ENCODE assay signal across 1 cellular context in the genomic region with DNA sequence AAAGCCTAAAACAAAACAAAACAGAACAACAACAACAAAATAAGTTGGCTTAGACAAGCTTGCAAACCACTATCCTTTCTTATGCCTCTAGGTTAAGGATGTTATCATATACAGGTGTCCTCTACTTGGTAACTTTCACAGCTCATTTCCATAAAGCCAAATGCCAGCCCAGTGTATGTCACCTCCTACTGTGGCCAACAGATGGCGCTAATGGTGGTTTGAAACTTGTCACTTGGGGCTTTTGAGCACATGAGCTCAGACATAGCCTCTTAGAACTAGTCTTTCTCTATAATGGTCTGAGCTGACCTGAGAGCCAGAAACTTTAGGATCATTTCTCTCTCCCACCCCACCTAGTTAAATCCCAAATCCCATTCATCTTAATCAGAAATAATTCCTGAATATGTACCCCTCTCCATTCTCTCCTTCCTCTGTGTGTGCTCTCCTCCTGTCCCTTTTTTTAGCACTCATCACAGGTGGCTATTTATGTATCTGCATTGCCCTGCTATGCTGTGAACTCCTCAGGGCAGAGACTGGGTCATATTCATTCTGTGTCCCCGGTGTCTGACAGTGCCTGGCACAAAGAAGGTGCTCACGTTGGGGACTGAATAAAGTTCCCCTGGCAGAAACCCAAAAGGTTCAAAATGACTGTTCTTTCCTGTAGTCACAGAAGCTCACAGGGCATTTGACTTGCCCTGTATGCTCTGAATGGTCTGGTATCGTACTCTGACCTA.
TF ChIP-seq lines count a peak whose summit lies in the region.

No MANE protein-coding gene starts in this region.

TF ChIP-seq in GM23338, 12 proteins besides CTCF, POLR2A, EP300 and RAD21 (continued from another document):
- TF ChIP-seq, protein P1, sequence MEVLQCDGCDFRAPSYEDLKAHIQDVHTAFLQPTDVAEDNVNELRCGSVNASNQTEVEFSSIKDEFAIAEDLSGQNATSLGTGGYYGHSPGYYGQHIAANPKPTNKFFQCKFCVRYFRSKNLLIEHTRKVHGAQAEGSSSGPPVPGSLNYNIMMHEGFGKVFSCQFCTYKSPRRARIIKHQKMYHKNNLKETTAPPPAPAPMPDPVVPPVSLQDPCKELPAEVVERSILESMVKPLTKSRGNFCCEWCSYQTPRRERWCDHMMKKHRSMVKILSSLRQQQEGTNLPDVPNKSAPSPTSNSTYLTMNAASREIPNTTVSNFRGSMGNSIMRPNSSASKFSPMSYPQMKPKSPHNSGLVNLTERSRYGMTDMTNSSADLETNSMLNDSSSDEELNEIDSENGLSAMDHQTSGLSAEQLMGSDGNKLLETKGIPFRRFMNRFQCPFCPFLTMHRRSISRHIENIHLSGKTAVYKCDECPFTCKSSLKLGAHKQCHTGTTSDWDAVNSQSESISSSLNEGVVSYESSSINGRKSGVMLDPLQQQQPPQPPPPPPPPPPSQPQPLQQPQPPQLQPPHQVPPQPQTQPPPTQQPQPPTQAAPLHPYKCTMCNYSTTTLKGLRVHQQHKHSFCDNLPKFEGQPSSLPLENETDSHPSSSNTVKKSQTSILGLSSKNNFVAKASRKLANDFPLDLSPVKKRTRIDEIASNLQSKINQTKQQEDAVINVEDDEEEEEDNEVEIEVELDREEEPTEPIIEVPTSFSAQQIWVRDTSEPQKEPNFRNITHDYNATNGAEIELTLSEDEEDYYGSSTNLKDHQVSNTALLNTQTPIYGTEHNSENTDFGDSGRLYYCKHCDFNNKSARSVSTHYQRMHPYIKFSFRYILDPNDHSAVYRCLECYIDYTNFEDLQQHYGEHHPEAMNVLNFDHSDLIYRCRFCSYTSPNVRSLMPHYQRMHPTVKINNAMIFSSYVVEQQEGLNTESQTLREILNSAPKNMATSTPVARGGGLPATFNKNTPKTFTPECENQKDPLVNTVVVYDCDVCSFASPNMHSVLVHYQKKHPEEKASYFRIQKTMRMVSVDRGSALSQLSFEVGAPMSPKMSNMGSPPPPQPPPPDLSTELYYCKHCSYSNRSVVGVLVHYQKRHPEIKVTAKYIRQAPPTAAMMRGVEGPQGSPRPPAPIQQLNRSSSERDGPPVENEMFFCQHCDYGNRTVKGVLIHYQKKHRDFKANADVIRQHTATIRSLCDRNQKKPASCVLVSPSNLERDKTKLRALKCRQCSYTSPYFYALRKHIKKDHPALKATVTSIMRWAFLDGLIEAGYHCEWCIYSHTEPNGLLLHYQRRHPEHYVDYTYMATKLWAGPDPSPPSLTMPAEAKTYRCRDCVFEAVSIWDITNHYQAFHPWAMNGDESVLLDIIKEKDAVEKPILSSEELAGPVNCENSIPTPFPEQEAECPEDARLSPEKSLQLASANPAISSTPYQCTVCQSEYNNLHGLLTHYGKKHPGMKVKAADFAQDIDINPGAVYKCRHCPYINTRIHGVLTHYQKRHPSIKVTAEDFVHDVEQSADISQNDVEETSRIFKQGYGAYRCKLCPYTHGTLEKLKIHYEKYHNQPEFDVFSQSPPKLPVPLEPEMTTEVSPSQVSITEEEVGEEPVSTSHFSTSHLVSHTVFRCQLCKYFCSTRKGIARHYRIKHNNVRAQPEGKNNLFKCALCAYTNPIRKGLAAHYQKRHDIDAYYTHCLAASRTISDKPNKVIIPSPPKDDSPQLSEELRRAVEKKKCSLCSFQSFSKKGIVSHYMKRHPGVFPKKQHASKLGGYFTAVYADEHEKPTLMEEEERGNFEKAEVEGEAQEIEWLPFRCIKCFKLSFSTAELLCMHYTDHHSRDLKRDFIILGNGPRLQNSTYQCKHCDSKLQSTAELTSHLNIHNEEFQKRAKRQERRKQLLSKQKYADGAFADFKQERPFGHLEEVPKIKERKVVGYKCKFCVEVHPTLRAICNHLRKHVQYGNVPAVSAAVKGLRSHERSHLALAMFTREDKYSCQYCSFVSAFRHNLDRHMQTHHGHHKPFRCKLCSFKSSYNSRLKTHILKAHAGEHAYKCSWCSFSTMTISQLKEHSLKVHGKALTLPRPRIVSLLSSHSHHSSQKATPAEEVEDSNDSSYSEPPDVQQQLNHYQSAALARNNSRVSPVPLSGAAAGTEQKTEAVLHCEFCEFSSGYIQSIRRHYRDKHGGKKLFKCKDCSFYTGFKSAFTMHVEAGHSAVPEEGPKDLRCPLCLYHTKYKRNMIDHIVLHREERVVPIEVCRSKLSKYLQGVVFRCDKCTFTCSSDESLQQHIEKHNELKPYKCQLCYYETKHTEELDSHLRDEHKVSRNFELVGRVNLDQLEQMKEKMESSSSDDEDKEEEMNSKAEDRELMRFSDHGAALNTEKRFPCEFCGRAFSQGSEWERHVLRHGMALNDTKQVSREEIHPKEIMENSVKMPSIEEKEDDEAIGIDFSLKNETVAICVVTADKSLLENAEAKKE (CRISPR knock-in tag; IDR thresholded peaks at IDR 0.05) = no peak
- TF ChIP-seq NANOG (IDR thresholded peaks at IDR 0.05; ENCODE audit: borderline replicate concordance) = no peak
- TF ChIP-seq, protein P2, sequence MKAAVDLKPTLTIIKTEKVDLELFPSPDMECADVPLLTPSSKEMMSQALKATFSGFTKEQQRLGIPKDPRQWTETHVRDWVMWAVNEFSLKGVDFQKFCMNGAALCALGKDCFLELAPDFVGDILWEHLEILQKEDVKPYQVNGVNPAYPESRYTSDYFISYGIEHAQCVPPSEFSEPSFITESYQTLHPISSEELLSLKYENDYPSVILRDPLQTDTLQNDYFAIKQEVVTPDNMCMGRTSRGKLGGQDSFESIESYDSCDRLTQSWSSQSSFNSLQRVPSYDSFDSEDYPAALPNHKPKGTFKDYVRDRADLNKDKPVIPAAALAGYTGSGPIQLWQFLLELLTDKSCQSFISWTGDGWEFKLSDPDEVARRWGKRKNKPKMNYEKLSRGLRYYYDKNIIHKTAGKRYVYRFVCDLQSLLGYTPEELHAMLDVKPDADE (IDR thresholded peaks at IDR 0.05) = no peak
- no peak for TF ChIP-seq STAT1 (IDR thresholded peaks at IDR 0.05; ENCODE audit: unreplicated experiment)
